22 cellular contexts compared by ENCODE assay signal in the genomic region with DNA sequence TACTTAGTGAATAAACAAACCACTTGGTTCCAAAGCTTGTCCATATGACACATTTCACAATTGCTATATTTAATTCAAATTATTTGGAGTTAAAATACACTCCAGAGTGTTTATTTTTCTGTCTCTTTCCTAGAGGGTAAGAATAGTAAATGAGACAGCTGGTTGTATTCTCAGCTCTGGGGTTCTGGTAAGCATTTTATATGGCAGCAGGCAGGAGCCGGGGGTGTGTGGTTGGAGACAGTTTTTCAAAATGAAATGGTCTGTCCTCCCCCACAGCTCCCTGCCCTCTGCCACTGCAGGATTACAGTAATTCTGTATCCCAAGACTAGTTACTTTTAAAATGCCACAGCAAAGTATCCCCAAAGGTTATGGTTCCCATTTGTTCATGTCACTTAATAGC.
"Had no signal": no experiment of that assay in that cellular context is flagged by ENCODE, and none has a peak within 500 bp of the region (broad histone marks: within the 10 kb centered on the region; RNA-seq: fewer than 3 reads in every experiment).

No MANE protein-coding gene starts in this region.

- H3K9me3 ChIP-seq: gastrocnemius medialis, heart right ventricle, left ventricle myocardium inferior, right atrium auricular region, sigmoid colon, tibial artery, upper lobe of left lung, uterus had no signal

- H3K4me1 ChIP-seq: gastrocnemius medialis, heart right ventricle, left ventricle myocardium inferior, right atrium auricular region, sigmoid colon, tibial artery, upper lobe of left lung, uterus had no signal

- DNase-seq: effector memory CD4-positive, alpha-beta T cell; gastrocnemius medialis; heart right ventricle; hypothalamus; islet precursor cell; left ventricle myocardium inferior; mesenchymal stem cell; midbrain; naive thymus-derived CD4-positive, alpha-beta T cell; nephron progenitor cell; sigmoid colon; small intestine; stimulated activated CD4-positive, alpha-beta T cell treated with anti-CD3 and anti-CD28 coated beads, Interleukin-4, amount 100 ng/mL, for 1 hour; stimulated activated CD8-positive, alpha-beta memory T cell treated with anti-CD3 and anti-CD28 coated beads, Interleukin-4, amount 100 ng/mL, for 48 hours; stimulated activated naive CD8-positive, alpha-beta T cell treated with anti-CD3 and anti-CD28 coated beads, Interleukin-15, Interleukin-2, amounts not matched to agents 100 U/mL and 50 U/mL, for 24 hours; tibial artery; upper lobe of left lung; uterus had no signal

- H3K27me3 ChIP-seq: gastrocnemius medialis, heart right ventricle, right atrium auricular region, sigmoid colon, tibial artery, upper lobe of left lung, uterus had no signal

- H3K27ac ChIP-seq: gastrocnemius medialis, heart right ventricle, left ventricle myocardium inferior, right atrium auricular region, sigmoid colon, tibial artery, upper lobe of left lung, uterus had no signal

- H3K4me1 Mint-ChIP-seq: naive thymus-derived CD4-positive, alpha-beta T cell; nephron progenitor cell; stimulated activated effector memory CD8-positive, alpha-beta T cell treated with anti-CD3 and anti-CD28 coated beads, Interleukin-12 subunit alpha, Interleukin-12 subunit beta, amount 100 ng/mL, for 72 hours had no signal

- ATAC-seq: esophagus mucosa; gastrocnemius medialis; heart right ventricle; naive thymus-derived CD4-positive, alpha-beta T cell; stimulated activated effector memory CD8-positive, alpha-beta T cell treated with anti-CD3 and anti-CD28 coated beads, Interleukin-12 subunit alpha, Interleukin-12 subunit beta, amount 100 ng/mL, for 72 hours; stimulated activated naive CD8-positive, alpha-beta T cell treated with anti-CD3 and anti-CD28 coated beads, Interleukin-15, Interleukin-2, amounts not matched to agents 100 U/mL and 50 U/mL, for 24 hours had no signal

- H3K27ac Mint-ChIP-seq: naive thymus-derived CD4-positive, alpha-beta T cell; nephron progenitor cell; stimulated activated effector memory CD8-positive, alpha-beta T cell treated with anti-CD3 and anti-CD28 coated beads, Interleukin-12 subunit alpha, Interleukin-12 subunit beta, amount 100 ng/mL, for 72 hours had no signal

- H3K36me3 Mint-ChIP-seq: naive thymus-derived CD4-positive, alpha-beta T cell; stimulated activated effector memory CD8-positive, alpha-beta T cell treated with anti-CD3 and anti-CD28 coated beads, Interleukin-12 subunit alpha, Interleukin-12 subunit beta, amount 100 ng/mL, for 72 hours had no signal

- H3K4me3 ChIP-seq: gastrocnemius medialis, heart right ventricle, left ventricle myocardium inferior, lung, right atrium auricular region, sigmoid colon, tibial artery, upper lobe of left lung, uterus had no signal

- H3K4me3 Mint-ChIP-seq: naive thymus-derived CD4-positive, alpha-beta T cell; nephron progenitor cell; stimulated activated effector memory CD8-positive, alpha-beta T cell treated with anti-CD3 and anti-CD28 coated beads, Interleukin-12 subunit alpha, Interleukin-12 subunit beta, amount 100 ng/mL, for 72 hours had no signal

- H3K36me3 ChIP-seq: gastrocnemius medialis, heart right ventricle, left ventricle myocardium inferior, right atrium auricular region, sigmoid colon, tibial artery, upper lobe of left lung, uterus had no signal

- H3K9me3 Mint-ChIP-seq: nephron progenitor cell; stimulated activated effector memory CD8-positive, alpha-beta T cell treated with anti-CD3 and anti-CD28 coated beads, Interleukin-12 subunit alpha, Interleukin-12 subunit beta, amount 100 ng/mL, for 72 hours had no signal
